ENCODE assay signal across 37 cellular contexts in the genomic region with DNA sequence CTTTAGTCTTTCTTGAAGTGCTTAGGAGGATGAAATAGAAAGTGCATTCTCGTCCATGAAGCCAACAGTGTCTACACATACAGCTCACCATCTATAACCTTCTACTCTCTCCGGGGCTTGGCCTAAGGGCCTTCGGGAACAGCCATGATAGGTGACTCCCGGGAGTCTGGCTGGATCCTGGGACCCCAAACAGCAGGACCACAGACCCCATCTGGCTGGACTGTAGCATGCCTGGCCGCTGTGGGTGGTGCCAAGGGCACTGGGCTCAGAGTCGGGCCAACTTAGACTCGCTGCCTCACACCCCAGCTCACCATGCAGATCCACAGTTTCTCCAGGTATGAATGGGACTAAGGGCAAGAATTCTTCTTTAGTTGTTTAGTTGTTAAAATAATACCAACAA. TPM values are rescaled to one million over a fixed set of nuclear protein-coding genes. Genes with fewer than 3 reads are reported as not detected.
"Had no signal": no experiment of that assay in that cellular context is flagged by ENCODE, and none has a peak within 500 bp of the region (broad histone marks: within the 10 kb centered on the region; RNA-seq: fewer than 3 reads in every experiment).

No MANE protein-coding gene starts in this region.

- H3K36me3 ChIP-seq: MG63 had no signal

- DNase-seq: Karpas-422, Kasumi-1, KG1, MG63, MM.1S, MV-4-11, NCI-H1048, NCI-H1092, NCI-H1092 treated with DMSO at 0.1 percent for 48 hours, NCI-H1105, NCI-H1105 treated with DMSO at 0.1 percent for 48 hours, NCI-H1417, NCI-H1417 treated with DMSO at 0.1 percent for 48 hours, NCI-H1436, NCI-H1436 treated with DMSO at 0.1 percent for 48 hours, NCI-H146, NCI-H1694, NCI-H1694 treated with DMSO at 0.1 percent for 48 hours, NCI-H187, NCI-H187 treated with DMSO at 0.1 percent for 48 hours, NCI-H1930, NCI-H2029, NCI-H2029 treated with DMSO at 0.1 percent for 48 hours, NCI-H2081, NCI-H2081 treated with DMSO at 0.1 percent for 48 hours, NCI-H2107, NCI-H2171, NCI-H2171 treated with DMSO at 0.1 percent for 48 hours, NCI-H2227 treated with DMSO at 0.1 percent for 48 hours, NCI-H226, NCI-H345, NCI-H446, NCI-H446 treated with DMSO at 0.1 percent for 48 hours had no signal

- H3K4me3 ChIP-seq: MG63 had no signal

- H3K27ac ChIP-seq: KMS-11 had no signal

- H3K9me3 ChIP-seq: MG63 had no signal

- H3K27me3 ChIP-seq: MG63 had no signal

RNA-seq across cellular contexts. Expression of gene GABBR2, which starts 16.3 kb away (rescaled TPM):
- total RNA-seq: LHCN-M2, M059J, MCF 10A had no signal
